In genomic region chr19:18203408-18203862, GRCh38 we compare ENCODE assay signal across 1 cellular context.
A peak's percentile ranks its signal among the peaks of the same experiment; 100 is the strongest.
TF ChIP-seq lines count a peak whose summit lies in the region.

No MANE protein-coding gene starts in this region.

TF ChIP-seq in K562, 482 proteins besides CTCF, POLR2A, EP300 and RAD21 (continues in another document):
- TF ChIP-seq RBBP5 (IDR thresholded peaks at IDR 0.05; ENCODE audit: borderline replicate concordance, insufficient read depth, low read length, poor library complexity, severe bottlenecking) (peak; percentile 69), NRF1 (conservative IDR thresholded peaks at IDR 0.05 in 1 of 2, IDR thresholded peaks at IDR 0.05 in 1 of 2) (peak; percentile 84 to 87), KDM1A (IDR thresholded peaks at IDR 0.05) (peak in 1 of 2 experiments; percentile 98; a peak in 2 of 4 replicates), PHB2 (IDR thresholded peaks at IDR 0.05; ENCODE audit: low read depth) (no peak), TGIF2 (CRISPR knock-in tag; IDR thresholded peaks at IDR 0.05) (no peak), ZBTB40 (IDR thresholded peaks at IDR 0.05) (0 out of 2 replicates have a peak, but pooled peaks have one; percentile 26), ZBTB40 (CRISPR knock-in tag; IDR thresholded peaks at IDR 0.05) (0 out of 2 replicates have a peak, but pooled peaks have one; percentile 3), ARID2 (IDR thresholded peaks at IDR 0.05) (peak; percentile 52; the same call in 1 of the 2 replicates), HDAC8 (tag; IDR thresholded peaks at IDR 0.05) (0 out of 2 replicates have a peak, but pooled peaks have one; percentile 38), MTA1 (IDR thresholded peaks at IDR 0.05; ENCODE audit: borderline replicate concordance) (no peak), U2AF1 (optimal IDR thresholded peaks at IDR 0.05; ENCODE audit: low read depth, low read length) (peak; percentile 13), L3MBTL2 (IDR thresholded peaks at IDR 0.05) (no peak), ZNF318 (IDR thresholded peaks at IDR 0.05; ENCODE audit: borderline replicate concordance in 1 of 2, low read depth in 1 of 2) (no peak), SIN3A (IDR thresholded peaks at IDR 0.05; ENCODE audit: borderline replicate concordance in 2 of 2, control insufficient read depth in 1 of 2, low read depth in 2 of 2, low read length in 2 of 2) (peak; percentile 32 to 41; a peak in 1 of 4 replicates), SMARCE1 (IDR thresholded peaks at IDR 0.05) (0 out of 2 replicates have a peak, but pooled peaks have one; percentile 21), E2F6 (IDR thresholded peaks at IDR 0.05; ENCODE audit: borderline replicate concordance in 1 of 2, extremely low read depth in 1 of 2, insufficient read depth in 1 of 2, insufficient read length in 1 of 2, low read depth in 1 of 2, low read length in 1 of 2, poor library complexity in 1 of 2, severe bottlenecking in 1 of 2) (no peak), HOXB6 (CRISPR knock-in tag; IDR thresholded peaks at IDR 0.05; ENCODE audit: borderline replicate concordance) (no peak), ZNF644 (tag; IDR thresholded peaks at IDR 0.05; ENCODE audit: low read depth) (no peak), ZNF77 (CRISPR knock-in tag; IDR thresholded peaks at IDR 0.05) (no peak), CBFA2T3 (IDR thresholded peaks at IDR 0.05) (0 out of 2 replicates have a peak, but pooled peaks have one; percentile 3), ZNF707 (CRISPR knock-in tag; conservative IDR thresholded peaks at IDR 0.05) (0 out of 2 replicates have a peak, but pooled peaks have one; percentile 19), ZBTB43 (CRISPR knock-in tag; IDR thresholded peaks at IDR 0.05) (0 out of 2 replicates have a peak, but pooled peaks have one; percentile 64), RUNX1 (IDR thresholded peaks at IDR 0.05; ENCODE audit: low read depth) (no peak), HDAC1 (IDR thresholded peaks at IDR 0.05) (peak in 1 of 2 experiments; percentile 53; a peak in 1 of 4 replicates), SREBF1 (IDR thresholded peaks at IDR 0.05; ENCODE audit: borderline replicate concordance, low read depth, low read length) (no peak), ZBTB2 (IDR thresholded peaks at IDR 0.05) (peak; percentile 90), CREM (IDR thresholded peaks at IDR 0.05; ENCODE audit: low read depth) (0 out of 2 replicates have a peak, but pooled peaks have one; percentile 1), MYC (IDR thresholded peaks at IDR 0.05; ENCODE audit: low read depth, low read length) (no peak), MYC (CRISPR knock-in tag; IDR thresholded peaks at IDR 0.05; ENCODE audit: borderline replicate concordance, low read depth) (peak; percentile 16; the same call in 1 of the 2 replicates), TAF9B (IDR thresholded peaks at IDR 0.05; ENCODE audit: partially characterized antibody) (no peak)
